ENCODE assay signal across 19 cellular contexts in genomic region chr1:109981128-109981379, GRCh38.
"Had no signal": no experiment of that assay in that cellular context is flagged by ENCODE, and none has a peak within 500 bp of the region (broad histone marks: within the 10 kb centered on the region; RNA-seq: fewer than 3 reads in every experiment).

No MANE protein-coding gene starts in this region.

- H3K27me3 Mint-ChIP-seq: activated naive CD4-positive, alpha-beta T cell treated with anti-CD3 and anti-CD28 coated beads, Interleukin-2, amount 50 U/mL, for 24 hours; type B pancreatic cell had no signal

- H3K9me3 ChIP-seq: gastrocnemius medialis, left ventricle myocardium inferior, right atrium auricular region, thoracic aorta had no signal

- ATAC-seq: activated CD4-positive, CD25-positive, alpha-beta regulatory T cell treated with anti-CD3 and anti-CD28 coated beads, Interleukin-2, amount 50 U/mL, for 24 hours; activated naive CD8-positive, alpha-beta T cell treated with anti-CD3 and anti-CD28 coated beads, Interleukin-2, amount 50 U/mL, for 24 hours; activated T-cell treated with anti-CD3 and anti-CD28 coated beads, Interleukin-2, amount 50 U/mL, for 4 hours; gastrocnemius medialis; stimulated activated naive B cell treated with anti-CD40 and anti-IgM and Interleukin-4, amounts not matched to agents 10 μg/mL and 1 μg/mL and 100 μg/mL, for 72 hours had no signal

- DNase-seq: activated T-cell treated with anti-CD3 and anti-CD28 coated beads, Interleukin-2, amount 50 U/mL, for 4 hours; effector CD8-positive, alpha-beta T cell; gastrocnemius medialis; glutamatergic neuron; left ventricle myocardium inferior; naive B cell; nephron progenitor cell; stimulated activated naive B cell treated with anti-CD40 and anti-IgM and Interleukin-4, amounts not matched to agents 10 μg/mL and 1 μg/mL and 100 μg/mL, for 72 hours; T-helper 9 cell; WERI-Rb-1 had no signal

- H3K4me3 Mint-ChIP-seq: activated naive CD4-positive, alpha-beta T cell treated with anti-CD3 and anti-CD28 coated beads, Interleukin-2, amount 50 U/mL, for 24 hours; activated naive CD8-positive, alpha-beta T cell treated with anti-CD3 and anti-CD28 coated beads, Interleukin-2, amount 50 U/mL, for 24 hours; activated T-cell treated with anti-CD3 and anti-CD28 coated beads, Interleukin-2, amount 50 U/mL, for 4 hours; nephron progenitor cell; stimulated activated naive B cell treated with anti-CD40 and anti-IgM and Interleukin-4, amounts not matched to agents 10 μg/mL and 1 μg/mL and 100 μg/mL, for 72 hours; T-helper 1 cell treated with Interleukin-12 subunit alpha and Interleukin-12 subunit beta and Interleukin-4 antibody, amounts not matched to agents 30 μg/mL and 1 μg/mL, for 36 hours; type B pancreatic cell had no signal

- H3K27ac Mint-ChIP-seq: activated naive CD8-positive, alpha-beta T cell treated with anti-CD3 and anti-CD28 coated beads, Interleukin-2, amount 50 U/mL, for 24 hours; activated T-helper 2 cell treated with anti-CD3 and anti-CD28 coated beads, Interferon-gamma antibody, Interleukin-2, Interleukin-4, amounts not matched to agents 10 μg/mL and 5 μg/mL and 100 μg/mL, durations not matched to agents 14 hours and 24 hours and 36 hours; nephron progenitor cell; stimulated activated naive B cell treated with anti-CD40 and anti-IgM and Interleukin-4, amounts not matched to agents 10 μg/mL and 1 μg/mL and 100 μg/mL, for 72 hours; T-helper 1 cell treated with Interleukin-12 subunit alpha and Interleukin-12 subunit beta and Interleukin-4 antibody, amounts not matched to agents 30 μg/mL and 1 μg/mL, for 36 hours; type B pancreatic cell had no signal

- H3K4me3 ChIP-seq: gastrocnemius medialis, left ventricle myocardium inferior, lung, right atrium auricular region, thoracic aorta had no signal

- H3K27me3 ChIP-seq: gastrocnemius medialis, right atrium auricular region had no signal

- H3K9me3 Mint-ChIP-seq: activated naive CD4-positive, alpha-beta T cell treated with anti-CD3 and anti-CD28 coated beads, Interleukin-2, amount 50 U/mL, for 24 hours; activated naive CD8-positive, alpha-beta T cell treated with anti-CD3 and anti-CD28 coated beads, Interleukin-2, amount 50 U/mL, for 24 hours; activated T-cell treated with anti-CD3 and anti-CD28 coated beads, Interleukin-2, amount 50 U/mL, for 4 hours; activated T-helper 2 cell treated with anti-CD3 and anti-CD28 coated beads, Interferon-gamma antibody, Interleukin-2, Interleukin-4, amounts not matched to agents 10 μg/mL and 5 μg/mL and 100 μg/mL, durations not matched to agents 14 hours and 24 hours and 36 hours; naive B cell; nephron progenitor cell; stimulated activated naive B cell treated with anti-CD40 and anti-IgM and Interleukin-4, amounts not matched to agents 10 μg/mL and 1 μg/mL and 100 μg/mL, for 72 hours; T-helper 1 cell treated with Interleukin-12 subunit alpha and Interleukin-12 subunit beta and Interleukin-4 antibody, amounts not matched to agents 30 μg/mL and 1 μg/mL, for 36 hours; type B pancreatic cell had no signal

- H3K36me3 ChIP-seq: gastrocnemius medialis, left ventricle myocardium inferior, right atrium auricular region, thoracic aorta, WERI-Rb-1 had no signal

- H3K27ac ChIP-seq: right atrium auricular region, thoracic aorta, WERI-Rb-1 had no signal

- H3K36me3 Mint-ChIP-seq: naive B cell, type B pancreatic cell had no signal
